ENCODE assay signal across 7 cellular contexts in genomic region chr17:78925234-78925633, GRCh38. TPM values are rescaled to one million over a fixed set of nuclear protein-coding genes. Genes with fewer than 3 reads are reported as not detected.
DNase-seq lines count a peak whose midpoint lies in the region; ATAC-seq and TF ChIP-seq lines count a peak whose summit lies in the region.

Gene TIMP2, minus strand, starts transcription at chr17:78925387. Its CDS starts 299 bp downstream, at chr17:78925088.

- H3K36me3 Mint-ChIP-seq in activated CD4-positive, alpha-beta T cell treated with anti-CD3 and anti-CD28 coated beads, Interleukin-2, amount 10 ng/mL, durations not matched to agents 24 days and 14 days (ENCODE audit: low read depth), result no peaks in the 10 kb centered on the region

- H3K4me3 ChIP-seq in GM23248 (peak within 1 kb of the TSS; percentile 80), colonic mucosa (peak within 1 kb of the TSS; percentile 58)

- no peaks in the 10 kb centered on the region for H3K27me3 ChIP-seq in GM23248 (replicated peaks; ENCODE audit: insufficient read depth)
- H3K27me3 ChIP-seq in colonic mucosa, result no peaks in the 10 kb centered on the region

- H2AFZ ChIP-seq in GM23248, result peak within 1 kb of the TSS; percentile 94

- H3F3A ChIP-seq in GM23248 (ENCODE audit: insufficient read depth), result peaks cover 37% of the 10 kb centered on the region

- intact Hi-C loops in activated CD4-positive, alpha-beta T cell treated with anti-CD3 and anti-CD28 coated beads, Interleukin-2, amount 10 ng/mL, durations not matched to agents 24 days and 14 days (cut with micrococcal nuclease), result loop anchor here (2.0 kb wide), 1 partner anchor 58 kb away; no protein-coding TSS in a partner anchor
- intact Hi-C loops in colonic mucosa (cut with DNase I), result no loop called here
- intact Hi-C loops in left colon (cut with DNase I, micrococcal nuclease), result no loop called here

- H3K27ac Mint-ChIP-seq in activated CD4-positive, alpha-beta T cell treated with anti-CD3 and anti-CD28 coated beads, Interleukin-2, amount 10 ng/mL, durations not matched to agents 24 days and 14 days, result no peak within 1 kb of the TSS

- H3K4me3 Mint-ChIP-seq in activated CD4-positive, alpha-beta T cell treated with anti-CD3 and anti-CD28 coated beads, Interleukin-2, amount 10 ng/mL, durations not matched to agents 24 days and 14 days, result peak within 1 kb of the TSS; percentile 70

- peak within 1 kb of the TSS; percentile 100 for H3K4me2 ChIP-seq in GM23248 (ENCODE audit: unreplicated experiment)

- in situ Hi-C loops in GM23248 (cut with MboI), result no loop called here

- peaks cover 28% of the 10 kb centered on the region for H3K27me3 Mint-ChIP-seq in activated CD4-positive, alpha-beta T cell treated with anti-CD3 and anti-CD28 coated beads, Interleukin-2, amount 10 ng/mL, durations not matched to agents 24 days and 14 days

- peaks cover 44% of the 10 kb centered on the region for H3K79me2 ChIP-seq in GM23248 (ENCODE audit: insufficient read depth)

- H3K9me3 ChIP-seq in GM23248 (ENCODE audit: low read depth) (no peaks in the 10 kb centered on the region), colonic mucosa (no peaks in the 10 kb centered on the region)

- peak within 1 kb of the TSS; percentile 81 for H3K27ac ChIP-seq in GM23248
- peak within 1 kb of the TSS; percentile 90 for H3K27ac ChIP-seq in colonic mucosa

- 0% methylated on average over 34 of the region's 52 CpGs; no CpG with 5 or more reads in 1 of the 2 experiments for WGBS in GM23248 (ENCODE audit: low coverage in 1 of 2, low lambda C conversion rate in 2 of 2, missing lambda C conversion rate in 2 of 2), 2 experiments

- H3K9ac ChIP-seq in GM23248 (peak within 1 kb of the TSS; percentile 82), colonic mucosa (ENCODE audit: low read depth in 2 of 2, low read length in 2 of 2) (peak within 1 kb of the TSS; percentile 78 to 81)

- DNase-seq in GM23248 (peak; percentile 93), NCI-H345 treated with DMSO at 0.1 percent for 48 hours (lab: John Stamatoyannopoulos, UW; ENCODE audit: unreplicated experiment) (peak; percentile 79), colonic mucosa (peak; percentile 88), left colon (peak; percentile 88 to 90)
- DNase-seq in activated CD4-positive, alpha-beta T cell treated with anti-CD3 and anti-CD28 coated beads, Interleukin-2, amount 10 ng/mL, durations not matched to agents 24 days and 14 days, result peak; percentile 90
- DNase-seq in stimulated activated CD4-positive, alpha-beta T cell treated with anti-CD3 and anti-CD28 coated beads, Interleukin-1b, Interleukin-23, amount 100 ng/mL, for 24 hours (ENCODE audit: low read depth in 4 of 4, low spot score in 1 of 4), result peak; percentile 19 to 51 (median 32)

- no peaks in the 10 kb centered on the region for H3K9me3 Mint-ChIP-seq in activated CD4-positive, alpha-beta T cell treated with anti-CD3 and anti-CD28 coated beads, Interleukin-2, amount 10 ng/mL, durations not matched to agents 24 days and 14 days

- peak; percentile 13 for TF ChIP-seq CTCF in colonic mucosa (IDR thresholded peaks at IDR 0.05)

- H3K36me3 ChIP-seq in GM23248 (ENCODE audit: low read depth), result no peaks in the 10 kb centered on the region
- H3K36me3 ChIP-seq in colonic mucosa, result no peaks in the 10 kb centered on the region

- H3K4me1 ChIP-seq in GM23248 (ENCODE audit: insufficient read depth) (peaks cover 32% of the 10 kb centered on the region), colonic mucosa (peaks cover 10% of the 10 kb centered on the region)

- H3K4me1 Mint-ChIP-seq in activated CD4-positive, alpha-beta T cell treated with anti-CD3 and anti-CD28 coated beads, Interleukin-2, amount 10 ng/mL, durations not matched to agents 24 days and 14 days, result peaks cover 8% of the 10 kb centered on the region

- H3K9me2 ChIP-seq in GM23248 (ENCODE audit: insufficient read depth), result no peaks in the 10 kb centered on the region

- H4K20me1 ChIP-seq in GM23248 (ENCODE audit: insufficient read depth), result no peaks in the 10 kb centered on the region; the same call in 1 of the 2 replicates

- peak; percentile 72 for ATAC-seq in left colon
- ATAC-seq in GM19351 (IDR thresholded peaks at IDR 0.05; ENCODE audit: unreplicated experiment), result no peak

RNA-seq across cellular contexts. Expression of gene TIMP2, which starts in this region (rescaled TPM):
- total RNA-seq in GM23248 (2014; rRNA removed; shearing (Covaris generic)), result 587 and 620 TPM in 2 replicates
- polyA plus RNA-seq in GM23248 (2016; fragmentation: Nextera tagmentation; extraction: Ambion mirVana), result 102 and 103 TPM in 2 replicates
- 0.54 and 0.64 TPM in 2 replicates for total RNA-seq in activated CD4-positive, alpha-beta T cell treated with anti-CD3 and anti-CD28 coated beads, Interleukin-2, amount 10 ng/mL, durations not matched to agents 24 days and 14 days
- total RNA-seq in colonic mucosa (10 to 100 TPM; 42.8 to 86.1 TPM), left colon (100 to 1,000 TPM in 1 of 2 donors, 10 to 100 TPM in 1; 45.5 to 133 TPM)

Comparison
In these comparisons a context has a peak if more than half of its experiments do, and no peak if none do; other contexts are left out.
1. RNA of gene TIMP2 (total RNA-seq): 587 to 620 TPM in GM23248, 45.5 to 133 TPM in left colon and 42.8 to 86.1 TPM in colonic mucosa; 0.54 to 0.64 TPM in activated CD4-positive, alpha-beta T cell treated with anti-CD3 and anti-CD28 coated beads, Interleukin-2, amount 10 ng/mL, durations not matched to agents 24 days and 14 days; every median in the first group is over 10 times any median in the second.
2. Peak in DNase-seq in activated CD4-positive, alpha-beta T cell treated with anti-CD3 and anti-CD28 coated beads, Interleukin-2, amount 10 ng/mL, durations not matched to agents 24 days and 14 days; RNA of the gene not detected or under 1 TPM.
3. DNase-seq: peak in every context shown above with its lines; median percentile 93 in GM23248; 90 in activated CD4-positive, alpha-beta T cell treated with anti-CD3 and anti-CD28 coated beads, Interleukin-2, amount 10 ng/mL, durations not matched to agents 24 days and 14 days; 89 in left colon; 88 in colonic mucosa; 79 in NCI-H345 treated with DMSO at 0.1 percent for 48 hours; 32 in stimulated activated CD4-positive, alpha-beta T cell treated with anti-CD3 and anti-CD28 coated beads, Interleukin-1b, Interleukin-23, amount 100 ng/mL, for 24 hours.